Comparison of ENCODE assay signal across 1 cellular context in the genomic region with DNA sequence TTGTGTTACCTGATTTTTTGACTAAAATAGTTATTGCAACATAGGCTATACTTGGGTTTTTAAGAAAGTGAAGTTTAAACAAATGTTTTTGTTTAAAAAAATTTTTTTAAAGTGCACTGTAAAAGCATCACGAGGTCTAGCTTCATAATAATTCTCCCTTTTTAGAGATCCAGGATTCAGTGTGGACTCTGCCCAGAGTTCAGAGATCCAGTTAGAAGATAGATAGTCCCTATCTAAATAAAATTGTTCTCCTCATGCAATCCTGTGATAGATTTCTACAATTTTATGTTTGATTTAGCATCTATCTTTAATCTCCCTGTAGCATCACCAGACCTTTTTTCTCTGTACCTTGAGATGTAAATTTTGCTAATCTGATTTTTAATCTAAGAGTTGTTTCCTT.
TF ChIP-seq lines count a peak whose summit lies in the region.

No MANE protein-coding gene starts in this region.

TF ChIP-seq in GM23338, 12 proteins besides CTCF, POLR2A, EP300 and RAD21 (continued from another document):
- TF ChIP-seq, protein P1, sequence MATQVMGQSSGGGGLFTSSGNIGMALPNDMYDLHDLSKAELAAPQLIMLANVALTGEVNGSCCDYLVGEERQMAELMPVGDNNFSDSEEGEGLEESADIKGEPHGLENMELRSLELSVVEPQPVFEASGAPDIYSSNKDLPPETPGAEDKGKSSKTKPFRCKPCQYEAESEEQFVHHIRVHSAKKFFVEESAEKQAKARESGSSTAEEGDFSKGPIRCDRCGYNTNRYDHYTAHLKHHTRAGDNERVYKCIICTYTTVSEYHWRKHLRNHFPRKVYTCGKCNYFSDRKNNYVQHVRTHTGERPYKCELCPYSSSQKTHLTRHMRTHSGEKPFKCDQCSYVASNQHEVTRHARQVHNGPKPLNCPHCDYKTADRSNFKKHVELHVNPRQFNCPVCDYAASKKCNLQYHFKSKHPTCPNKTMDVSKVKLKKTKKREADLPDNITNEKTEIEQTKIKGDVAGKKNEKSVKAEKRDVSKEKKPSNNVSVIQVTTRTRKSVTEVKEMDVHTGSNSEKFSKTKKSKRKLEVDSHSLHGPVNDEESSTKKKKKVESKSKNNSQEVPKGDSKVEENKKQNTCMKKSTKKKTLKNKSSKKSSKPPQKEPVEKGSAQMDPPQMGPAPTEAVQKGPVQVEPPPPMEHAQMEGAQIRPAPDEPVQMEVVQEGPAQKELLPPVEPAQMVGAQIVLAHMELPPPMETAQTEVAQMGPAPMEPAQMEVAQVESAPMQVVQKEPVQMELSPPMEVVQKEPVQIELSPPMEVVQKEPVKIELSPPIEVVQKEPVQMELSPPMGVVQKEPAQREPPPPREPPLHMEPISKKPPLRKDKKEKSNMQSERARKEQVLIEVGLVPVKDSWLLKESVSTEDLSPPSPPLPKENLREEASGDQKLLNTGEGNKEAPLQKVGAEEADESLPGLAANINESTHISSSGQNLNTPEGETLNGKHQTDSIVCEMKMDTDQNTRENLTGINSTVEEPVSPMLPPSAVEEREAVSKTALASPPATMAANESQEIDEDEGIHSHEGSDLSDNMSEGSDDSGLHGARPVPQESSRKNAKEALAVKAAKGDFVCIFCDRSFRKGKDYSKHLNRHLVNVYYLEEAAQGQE (IDR thresholded peaks at IDR 0.05; ENCODE audit: unreplicated experiment) = no peak
- TF ChIP-seq ZNF331 (CRISPR knock-in tag; IDR thresholded peaks at IDR 0.05; ENCODE audit: low read depth) (no peak), ZNF114 (CRISPR knock-in tag; IDR thresholded peaks at IDR 0.05) (no peak), POLR2AphosphoS5 (IDR thresholded peaks at IDR 0.05; ENCODE audit: low read depth) (no peak), JUNB (IDR thresholded peaks at IDR 0.05; ENCODE audit: unreplicated experiment) (no peak), CREB1 (CRISPR knock-in tag; IDR thresholded peaks at IDR 0.05; ENCODE audit: low read depth) (no peak), NANOG (IDR thresholded peaks at IDR 0.05; ENCODE audit: borderline replicate concordance) (no peak), EZH2 (IDR thresholded peaks at IDR 0.05; ENCODE audit: low read depth, unreplicated experiment) (no peak), EZH2phosphoT487 (IDR thresholded peaks at IDR 0.05; ENCODE audit: unreplicated experiment) (no peak)
- TF ChIP-seq, protein P2, sequence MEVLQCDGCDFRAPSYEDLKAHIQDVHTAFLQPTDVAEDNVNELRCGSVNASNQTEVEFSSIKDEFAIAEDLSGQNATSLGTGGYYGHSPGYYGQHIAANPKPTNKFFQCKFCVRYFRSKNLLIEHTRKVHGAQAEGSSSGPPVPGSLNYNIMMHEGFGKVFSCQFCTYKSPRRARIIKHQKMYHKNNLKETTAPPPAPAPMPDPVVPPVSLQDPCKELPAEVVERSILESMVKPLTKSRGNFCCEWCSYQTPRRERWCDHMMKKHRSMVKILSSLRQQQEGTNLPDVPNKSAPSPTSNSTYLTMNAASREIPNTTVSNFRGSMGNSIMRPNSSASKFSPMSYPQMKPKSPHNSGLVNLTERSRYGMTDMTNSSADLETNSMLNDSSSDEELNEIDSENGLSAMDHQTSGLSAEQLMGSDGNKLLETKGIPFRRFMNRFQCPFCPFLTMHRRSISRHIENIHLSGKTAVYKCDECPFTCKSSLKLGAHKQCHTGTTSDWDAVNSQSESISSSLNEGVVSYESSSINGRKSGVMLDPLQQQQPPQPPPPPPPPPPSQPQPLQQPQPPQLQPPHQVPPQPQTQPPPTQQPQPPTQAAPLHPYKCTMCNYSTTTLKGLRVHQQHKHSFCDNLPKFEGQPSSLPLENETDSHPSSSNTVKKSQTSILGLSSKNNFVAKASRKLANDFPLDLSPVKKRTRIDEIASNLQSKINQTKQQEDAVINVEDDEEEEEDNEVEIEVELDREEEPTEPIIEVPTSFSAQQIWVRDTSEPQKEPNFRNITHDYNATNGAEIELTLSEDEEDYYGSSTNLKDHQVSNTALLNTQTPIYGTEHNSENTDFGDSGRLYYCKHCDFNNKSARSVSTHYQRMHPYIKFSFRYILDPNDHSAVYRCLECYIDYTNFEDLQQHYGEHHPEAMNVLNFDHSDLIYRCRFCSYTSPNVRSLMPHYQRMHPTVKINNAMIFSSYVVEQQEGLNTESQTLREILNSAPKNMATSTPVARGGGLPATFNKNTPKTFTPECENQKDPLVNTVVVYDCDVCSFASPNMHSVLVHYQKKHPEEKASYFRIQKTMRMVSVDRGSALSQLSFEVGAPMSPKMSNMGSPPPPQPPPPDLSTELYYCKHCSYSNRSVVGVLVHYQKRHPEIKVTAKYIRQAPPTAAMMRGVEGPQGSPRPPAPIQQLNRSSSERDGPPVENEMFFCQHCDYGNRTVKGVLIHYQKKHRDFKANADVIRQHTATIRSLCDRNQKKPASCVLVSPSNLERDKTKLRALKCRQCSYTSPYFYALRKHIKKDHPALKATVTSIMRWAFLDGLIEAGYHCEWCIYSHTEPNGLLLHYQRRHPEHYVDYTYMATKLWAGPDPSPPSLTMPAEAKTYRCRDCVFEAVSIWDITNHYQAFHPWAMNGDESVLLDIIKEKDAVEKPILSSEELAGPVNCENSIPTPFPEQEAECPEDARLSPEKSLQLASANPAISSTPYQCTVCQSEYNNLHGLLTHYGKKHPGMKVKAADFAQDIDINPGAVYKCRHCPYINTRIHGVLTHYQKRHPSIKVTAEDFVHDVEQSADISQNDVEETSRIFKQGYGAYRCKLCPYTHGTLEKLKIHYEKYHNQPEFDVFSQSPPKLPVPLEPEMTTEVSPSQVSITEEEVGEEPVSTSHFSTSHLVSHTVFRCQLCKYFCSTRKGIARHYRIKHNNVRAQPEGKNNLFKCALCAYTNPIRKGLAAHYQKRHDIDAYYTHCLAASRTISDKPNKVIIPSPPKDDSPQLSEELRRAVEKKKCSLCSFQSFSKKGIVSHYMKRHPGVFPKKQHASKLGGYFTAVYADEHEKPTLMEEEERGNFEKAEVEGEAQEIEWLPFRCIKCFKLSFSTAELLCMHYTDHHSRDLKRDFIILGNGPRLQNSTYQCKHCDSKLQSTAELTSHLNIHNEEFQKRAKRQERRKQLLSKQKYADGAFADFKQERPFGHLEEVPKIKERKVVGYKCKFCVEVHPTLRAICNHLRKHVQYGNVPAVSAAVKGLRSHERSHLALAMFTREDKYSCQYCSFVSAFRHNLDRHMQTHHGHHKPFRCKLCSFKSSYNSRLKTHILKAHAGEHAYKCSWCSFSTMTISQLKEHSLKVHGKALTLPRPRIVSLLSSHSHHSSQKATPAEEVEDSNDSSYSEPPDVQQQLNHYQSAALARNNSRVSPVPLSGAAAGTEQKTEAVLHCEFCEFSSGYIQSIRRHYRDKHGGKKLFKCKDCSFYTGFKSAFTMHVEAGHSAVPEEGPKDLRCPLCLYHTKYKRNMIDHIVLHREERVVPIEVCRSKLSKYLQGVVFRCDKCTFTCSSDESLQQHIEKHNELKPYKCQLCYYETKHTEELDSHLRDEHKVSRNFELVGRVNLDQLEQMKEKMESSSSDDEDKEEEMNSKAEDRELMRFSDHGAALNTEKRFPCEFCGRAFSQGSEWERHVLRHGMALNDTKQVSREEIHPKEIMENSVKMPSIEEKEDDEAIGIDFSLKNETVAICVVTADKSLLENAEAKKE (CRISPR knock-in tag; IDR thresholded peaks at IDR 0.05) = no peak
- TF ChIP-seq, protein P3, sequence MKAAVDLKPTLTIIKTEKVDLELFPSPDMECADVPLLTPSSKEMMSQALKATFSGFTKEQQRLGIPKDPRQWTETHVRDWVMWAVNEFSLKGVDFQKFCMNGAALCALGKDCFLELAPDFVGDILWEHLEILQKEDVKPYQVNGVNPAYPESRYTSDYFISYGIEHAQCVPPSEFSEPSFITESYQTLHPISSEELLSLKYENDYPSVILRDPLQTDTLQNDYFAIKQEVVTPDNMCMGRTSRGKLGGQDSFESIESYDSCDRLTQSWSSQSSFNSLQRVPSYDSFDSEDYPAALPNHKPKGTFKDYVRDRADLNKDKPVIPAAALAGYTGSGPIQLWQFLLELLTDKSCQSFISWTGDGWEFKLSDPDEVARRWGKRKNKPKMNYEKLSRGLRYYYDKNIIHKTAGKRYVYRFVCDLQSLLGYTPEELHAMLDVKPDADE (IDR thresholded peaks at IDR 0.05) = no peak
TF ChIP-seq in GM23338: peak in this region for 0.
